9 cellular contexts compared by ENCODE assay signal in the genomic region with DNA sequence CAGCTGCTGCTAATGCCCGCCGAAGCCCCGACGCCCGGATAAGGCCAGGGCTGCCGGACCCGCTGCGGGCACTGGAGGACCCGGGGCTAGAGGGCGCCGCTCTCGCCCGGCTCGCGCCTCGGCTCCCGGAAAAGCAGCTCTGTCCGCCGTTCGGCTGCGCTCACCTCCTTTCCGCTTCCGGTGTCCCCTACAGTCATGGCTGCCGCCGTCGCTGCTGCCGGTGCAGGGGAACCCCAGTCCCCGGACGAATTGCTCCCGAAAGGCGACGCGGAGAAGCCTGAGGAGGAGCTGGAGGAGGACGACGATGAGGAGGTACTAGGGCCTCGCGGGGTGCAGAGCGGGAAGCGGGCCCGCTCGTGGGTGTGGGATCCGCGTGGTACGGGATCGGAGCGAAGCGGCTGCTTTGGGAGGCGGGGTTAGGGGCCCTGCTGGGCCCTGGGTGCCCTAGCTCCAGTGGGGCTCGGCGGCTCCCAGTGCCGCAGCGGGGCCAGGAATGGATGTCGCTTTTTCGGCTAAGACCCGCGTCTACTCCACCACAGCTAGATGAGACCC. TPM values are rescaled to one million over a fixed set of nuclear protein-coding genes. Genes with fewer than 3 reads are reported as not detected.
A peak's percentile ranks its signal among the peaks of the same experiment; 100 is the strongest.
DNase-seq lines count a peak whose midpoint lies in the region; ATAC-seq, FAIRE-seq and TF ChIP-seq lines count a peak whose summit lies in the region.
"Had no signal": no experiment of that assay in that cellular context is flagged by ENCODE, and none has a peak within 500 bp of the region (broad histone marks: within the 10 kb centered on the region; RNA-seq: fewer than 3 reads in every experiment).

A gene (plus strand): TSS at position 174 of the 552 bp plus-strand sequence. CDS start 22 bp downstream, at position 196.

- DNase-seq in AG09309 (ENCODE audit: low read depth) (no peak), NCI-H345 (lab: John Stamatoyannopoulos, UW) (peak; percentile 82), keratinocyte (ENCODE audit: low read depth, low spot score) (no peak)
- DNase-seq in activated CD4-positive, CD25-positive, alpha-beta regulatory T cell treated with anti-CD3 and anti-CD28 coated beads, Interleukin-2, amount 50 U/mL, for 16 hours (ENCODE audit: low read depth, low spot score): peak; percentile 71
- peak; percentile 73 to 75 for DNase-seq in central memory CD8-positive, alpha-beta T cell (ENCODE audit: low spot score in 2 of 2)
- DNase-seq in stimulated activated CD4-positive, alpha-beta T cell treated with anti-CD3 and anti-CD28 coated beads, Interleukin-15, amount 100 ng/mL, for 24 hours: peak; percentile 90

- peaks cover 4% of the 10 kb centered on the region for H3K4me1 ChIP-seq in keratinocyte (ENCODE audit: control insufficient read depth, extremely low read depth, insufficient read depth, low read length)

- H3K36me3 ChIP-seq in keratinocyte (ENCODE audit: control insufficient read depth in 2 of 2, extremely low read depth in 1 of 2, insufficient read depth in 2 of 2, low read length in 2 of 2): peaks cover 19 to 29% of the 10 kb centered on the region in 2 experiments

- no peaks in the 10 kb centered on the region for H3K27me3 ChIP-seq in keratinocyte (ENCODE audit: control insufficient read depth, extremely low read depth, insufficient read depth, low read length)

- dilution Hi-C loops in keratinocyte (cut with MboI; ENCODE audit: extremely low pct_ligation_motif_present, low sequenced_read_pairs): no loop called here

- peak within 1 kb of the TSS; percentile 98 for H3K27ac Mint-ChIP-seq in central memory CD8-positive, alpha-beta T cell (ENCODE audit: low read depth)

- H2AFZ ChIP-seq in keratinocyte (ENCODE audit: control insufficient read depth, low read length): peak within 1 kb of the TSS; percentile 96

- H3K27me3 Mint-ChIP-seq in central memory CD8-positive, alpha-beta T cell: no peaks in the 10 kb centered on the region

- no peaks in the 10 kb centered on the region for H3K9me3 Mint-ChIP-seq in central memory CD8-positive, alpha-beta T cell

- no peak for FAIRE-seq in keratinocyte (lab: Jason Lieb, UNC)
- FAIRE-seq: TTC549 had no signal

- peak within 1 kb of the TSS; percentile 86 for H3K27ac ChIP-seq in keratinocyte (ENCODE audit: control insufficient read depth, insufficient read depth, low read length)

- H3K9ac ChIP-seq in keratinocyte (ENCODE audit: control insufficient read depth, extremely low read depth, insufficient read depth, low read length): peak within 1 kb of the TSS; percentile 84

- H3K4me3 ChIP-seq in AG09309 (ENCODE audit: control insufficient read depth, low read depth, low read length) (peak within 1 kb of the TSS; percentile 90), keratinocyte (ENCODE audit: control insufficient read depth in 2 of 3, extremely low read depth in 1 of 3, insufficient read depth in 2 of 3, low read depth in 1 of 3, low read length in 3 of 3) (peak within 1 kb of the TSS; percentile 65 to 91 (median 83))

- peak within 1 kb of the TSS; percentile 95 for H3K4me2 ChIP-seq in keratinocyte (ENCODE audit: control insufficient read depth, extremely low read depth, insufficient read depth, low read depth, low read length)

- H3K79me2 ChIP-seq in keratinocyte (ENCODE audit: control insufficient read depth, insufficient read depth, low read length): peaks cover 18% of the 10 kb centered on the region

- peaks cover 34% of the 10 kb centered on the region for H3K36me3 Mint-ChIP-seq in central memory CD8-positive, alpha-beta T cell (ENCODE audit: insufficient read depth)

- no peaks in the 10 kb centered on the region for H3K9me3 ChIP-seq in keratinocyte (ENCODE audit: control insufficient read depth, low read depth, low read length)

- H3K9me1 ChIP-seq in keratinocyte (ENCODE audit: control insufficient read depth, extremely low read depth, insufficient read depth, low read length): peaks cover 3% of the 10 kb centered on the region

- no peaks in the 10 kb centered on the region for H4K20me1 ChIP-seq in keratinocyte (ENCODE audit: control insufficient read depth, extremely low read depth, insufficient read depth, low read length)

- H3K4me1 Mint-ChIP-seq in central memory CD8-positive, alpha-beta T cell: peaks cover 16% of the 10 kb centered on the region

- ATAC-seq in GM18907 (IDR thresholded peaks at IDR 0.05; ENCODE audit: unreplicated experiment): peak; percentile 89
- ATAC-seq in HG03139 (IDR thresholded peaks at IDR 0.05; ENCODE audit: unreplicated experiment): peak; percentile 90
- ATAC-seq in central memory CD8-positive, alpha-beta T cell (replicated peaks; ENCODE audit: extremely low read depth, poor library complexity, severe bottlenecking): peak; percentile 95

- TF ChIP-seq CTCF in AG09309 (IDR thresholded peaks at IDR 0.05; ENCODE audit: control insufficient read depth, insufficient read depth, low read depth, low read length, missing control alignments): peak; percentile 54
- TF ChIP-seq CTCF in keratinocyte (optimal IDR thresholded peaks at IDR 0.05 in 1 of 3, IDR thresholded peaks at IDR 0.05 in 1 of 3, conservative IDR thresholded peaks at IDR 0.05 in 1 of 3; ENCODE audit: extremely low read depth in 1 of 3, insufficient read depth in 2 of 3, low read length in 3 of 3): peak; percentile 59 to 88 (median 76)

- H3K4me3 Mint-ChIP-seq in central memory CD8-positive, alpha-beta T cell: peak within 1 kb of the TSS; percentile 95

RNA-seq across cellular contexts. Expression of the gene that starts here (rescaled TPM):
- polyA plus RNA-seq in keratinocyte: 45.3 to 85.6 TPM (median 81.8 TPM) in 3 replicates
- 22.0 TPM for polyA plus RNA-seq in keratinocyte (2011; ENCODE audit: low read depth)
- 55.9 and 94.3 TPM in 2 replicates for polyA plus RNA-seq in keratinocyte (2011; cell fraction: cytosol; rRNA removed)
- polyA plus RNA-seq in keratinocyte (2011; cell fraction: nucleus; rRNA removed): 23.1 and 24.1 TPM in 2 replicates
- 48.1 and 71.8 TPM in 2 replicates for polyA plus RNA-seq in keratinocyte (2012; ENCODE audit: low replicate concordance)
- polyA minus RNA-seq in keratinocyte: 20.3 to 50.9 TPM (median 35.2 TPM) in 3 replicates
- 41.4 TPM for polyA minus RNA-seq in keratinocyte (2011; cell fraction: cytosol; rRNA and poly(A)+ RNA removed)
- 5.1 and 9.5 TPM in 2 replicates for polyA minus RNA-seq in keratinocyte (2011; cell fraction: nucleus; rRNA and poly(A)+ RNA removed)

Comparison
In these comparisons a context has a peak if more than half of its experiments do, and no peak if none do; other contexts are left out.
1. DNase-seq: peak in NCI-H345 (single experiment), activated CD4-positive, CD25-positive, alpha-beta regulatory T cell treated with anti-CD3 and anti-CD28 coated beads, Interleukin-2, amount 50 U/mL, for 16 hours (single experiment), central memory CD8-positive, alpha-beta T cell (2 of 2) and stimulated activated CD4-positive, alpha-beta T cell treated with anti-CD3 and anti-CD28 coated beads, Interleukin-15, amount 100 ng/mL, for 24 hours (single experiment); none in AG09309 (single experiment) and keratinocyte (single experiment).
2. Peak in every context shown above with its lines, with median percentiles within 50 percentile points of each other: ATAC-seq.